14 cellular contexts compared by ENCODE assay signal in genomic region chr3:113890256-113890900, GRCh38. TPM values are rescaled to one million over a fixed set of nuclear protein-coding genes. Genes with fewer than 3 reads are reported as not detected.
DNase-seq lines count a peak whose midpoint lies in the region; ATAC-seq and TF ChIP-seq lines count a peak whose summit lies in the region.
"Had no signal": no experiment of that assay in that cellular context is flagged by ENCODE, and none has a peak within 500 bp of the region (broad histone marks: within the 10 kb centered on the region; RNA-seq: fewer than 3 reads in every experiment).

No MANE protein-coding gene starts in this region.

- no peaks in the 10 kb centered on the region for H3K4me1 Mint-ChIP-seq in MCF 10A (ENCODE audit: insufficient read depth, unreplicated experiment)
- H3K4me1 Mint-ChIP-seq: activated naive CD8-positive, alpha-beta T cell treated with anti-CD3 and anti-CD28 coated beads, Interleukin-2, amount 10 ng/mL, durations not matched to agents 7 days and 5 days had no signal

- H3K27ac Mint-ChIP-seq in MCF 10A (ENCODE audit: low read depth, unreplicated experiment) = no peak overlapping the region
- H3K27ac Mint-ChIP-seq: activated naive CD8-positive, alpha-beta T cell treated with anti-CD3 and anti-CD28 coated beads, Interleukin-2, amount 10 ng/mL, durations not matched to agents 7 days and 5 days had no signal

- H3K36me3 Mint-ChIP-seq in MCF 10A (ENCODE audit: insufficient read depth, unreplicated experiment) = no peaks in the 10 kb centered on the region
- H3K36me3 Mint-ChIP-seq: activated naive CD8-positive, alpha-beta T cell treated with anti-CD3 and anti-CD28 coated beads, Interleukin-2, amount 10 ng/mL, durations not matched to agents 7 days and 5 days had no signal

- DNase-seq in MCF 10A (ENCODE audit: unreplicated experiment) (peak; percentile 11), breast epithelium (ENCODE audit: low spot score in 2 of 2) (no peak), SW480 (ENCODE audit: low spot score) (peak; percentile 11), left lobe of liver (ENCODE audit: low spot score) (peak; percentile 71), GF-D8 (lab: John Stamatoyannopoulos, UW) (no peak), COLO668 (lab: John Stamatoyannopoulos, UW; ENCODE audit: unreplicated experiment) (no peak)
- DNase-seq: activated naive CD8-positive, alpha-beta T cell treated with anti-CD3 and anti-CD28 coated beads, Interleukin-2, amount 10 ng/mL, durations not matched to agents 7 days and 5 days; DMS153; NCI-H1092 treated with DMSO at 0.1 percent for 48 hours; SHP77 treated with DMSO at 0.1 percent for 48 hours had no signal

- intact Hi-C loops in MCF 10A (cut with micrococcal nuclease) (no loop called here), breast epithelium (cut with DNase I; ENCODE audit: low total_unique reads) (no loop called here)

- H3K4me1 ChIP-seq in breast epithelium = no peaks in the 10 kb centered on the region
- H3K4me1 ChIP-seq: parathyroid adenoma, tibial nerve had no signal

- H3K9me3 ChIP-seq in breast epithelium = no peaks in the 10 kb centered on the region

- H3K27ac ChIP-seq in breast epithelium = no peak overlapping the region
- H3K27ac ChIP-seq: parathyroid adenoma, tibial nerve had no signal

- TF ChIP-seq POLR2A in breast epithelium (IDR thresholded peaks at IDR 0.05) = no peak

- H3K4me3 Mint-ChIP-seq in MCF 10A (ENCODE audit: unreplicated experiment) = no peak overlapping the region
- H3K4me3 Mint-ChIP-seq: activated naive CD8-positive, alpha-beta T cell treated with anti-CD3 and anti-CD28 coated beads, Interleukin-2, amount 10 ng/mL, durations not matched to agents 7 days and 5 days had no signal

- no peaks in the 10 kb centered on the region for H3K36me3 ChIP-seq in breast epithelium
- H3K36me3 ChIP-seq: tibial nerve had no signal

- POLR2A ChIA-PET in MCF 10A (lab: Yijun Ruan, JAX) = no interaction called here

- no TSS peak for BruUV-seq in MCF 10A (replicated peaks; lab: Mats Ljungman, UMichigan)

- TF ChIP-seq CTCF in MCF 10A (IDR thresholded peaks at IDR 0.05; ENCODE audit: unreplicated experiment) (no peak), breast epithelium (IDR thresholded peaks at IDR 0.05) (no peak)

- CTCF ChIA-PET in MCF 10A (lab: Yijun Ruan, JAX) = interaction anchor here (0.7 kb wide), 1 partner anchor 50 kb away, joined by 3 read pairs; no protein-coding TSS in a partner anchor

- ATAC-seq in left lobe of liver (peak; percentile 98), HG03196 (IDR thresholded peaks at IDR 0.05; ENCODE audit: unreplicated experiment) (no peak), HG03521 (IDR thresholded peaks at IDR 0.05; ENCODE audit: unreplicated experiment) (no peak)

- no peaks in the 10 kb centered on the region for H3K27me3 Mint-ChIP-seq in MCF 10A (ENCODE audit: insufficient read depth, unreplicated experiment)

- no peak overlapping the region for H3K4me3 ChIP-seq in breast epithelium
- H3K4me3 ChIP-seq: tibial nerve had no signal

- no peaks in the 10 kb centered on the region for H3K27me3 ChIP-seq in breast epithelium
- H3K27me3 ChIP-seq: tibial nerve had no signal

- H3K9me3 Mint-ChIP-seq in MCF 10A (ENCODE audit: unreplicated experiment) = no peaks in the 10 kb centered on the region
- H3K9me3 Mint-ChIP-seq: activated naive CD8-positive, alpha-beta T cell treated with anti-CD3 and anti-CD28 coated beads, Interleukin-2, amount 10 ng/mL, durations not matched to agents 7 days and 5 days had no signal

RNA-seq across cellular contexts. Expression of gene GRAMD1C, which starts 51.8 kb away (rescaled TPM):
- total RNA-seq in MCF 10A (2022) = 0.64 and 0.79 TPM in 2 replicates
- 10 to 100 TPM in 2 of 3 donors, 1 to 10 TPM in 1; 1.6 to 49.8 (median 18.4) TPM for total RNA-seq in breast epithelium
- 16.5 TPM for total RNA-seq in left lobe of liver

RNA-seq across cellular contexts. Expression of gene ZDHHC23, which starts 57.4 kb away (rescaled TPM):
- total RNA-seq in MCF 10A (2022) (7.4 TPM in 2 replicates), breast epithelium (1 to 10 TPM; 3.5 to 9.2 (median 7.2) TPM), left lobe of liver (11.7 TPM)

Comparison
In these comparisons a context has a peak if more than half of its experiments do, and no peak if none do; other contexts are left out.
1. DNase-seq: peak in MCF 10A (single experiment), SW480 (single experiment) and left lobe of liver (single experiment); none in breast epithelium (0 of 2), GF-D8 (single experiment) and COLO668 (single experiment).